9 cellular contexts compared by ENCODE assay signal in genomic region chr6:31971279-31971992, GRCh38. TPM values are rescaled to one million over a fixed set of nuclear protein-coding genes. Genes with fewer than 3 reads are reported as not detected.
DNase-seq lines count a peak whose midpoint lies in the region; ATAC-seq, FAIRE-seq and TF ChIP-seq lines count a peak whose summit lies in the region.
"Had no signal": no experiment of that assay in that cellular context is flagged by ENCODE, and none has a peak within 500 bp of the region (broad histone marks: within the 10 kb centered on the region; RNA-seq: fewer than 3 reads in every experiment).

No MANE protein-coding gene starts in this region.

- POLR2A ChIA-PET in RWPE1 (lab: Yijun Ruan, JAX; ENCODE audit: low non-redundant PET) = interaction anchor here (1.3 kb wide), 1 partner anchor 12 kb away, joined by 6 read pairs; the partner anchor contains the start of genes NELFE and SKIC2

- H3K27ac ChIP-seq in RWPE1 (peak overlapping the region; percentile 97), esophagus muscularis mucosa (replicated peaks in 1 of 4) (peak overlapping the region; percentile 92 to 97 (median 95)), osteoblast (ENCODE audit: low read depth, low read length) (peak overlapping the region; percentile 99)

- DNase-seq in GM12892 (ENCODE audit: insufficient read length) = peak; percentile 29
- no peak for DNase-seq in RWPE1 (ENCODE audit: low spot score)
- no peak for DNase-seq in esophagus muscularis mucosa (ENCODE audit: extremely low spot score)
- DNase-seq in osteoblast (ENCODE audit: insufficient read length, low spot score, missing footprints) = no peak
- no peak for DNase-seq in HUDEP-2 (lab: John Stamatoyannopoulos, UW; ENCODE audit: unreplicated experiment in 76 of 76)
- no peak for DNase-seq in GM03348 (ENCODE audit: low spot score)

- intact Hi-C loops in esophagus muscularis mucosa (cut with DNase I) = no loop called here

- H3K4me1 ChIP-seq in esophagus muscularis mucosa (peaks cover 21 to 48% (median 34%) of the 10 kb centered on the region in 4 donors), osteoblast (ENCODE audit: insufficient read depth, low read length) (peaks cover 32% of the 10 kb centered on the region)

- no peak for FAIRE-seq in GM12892 (lab: Jason Lieb, UNC)

- H3K9me3 ChIP-seq in esophagus muscularis mucosa (no peaks in the 10 kb centered on the region), osteoblast (ENCODE audit: low read depth, low read length) (no peaks in the 10 kb centered on the region)

- no peak for TF ChIP-seq EP300 in esophagus muscularis mucosa (IDR thresholded peaks at IDR 0.05)

- H3K36me3 ChIP-seq in esophagus muscularis mucosa = peaks cover 7 to 49% (median 47%) of the 10 kb centered on the region in 4 donors
- peaks cover 38% of the 10 kb centered on the region for H3K36me3 ChIP-seq in osteoblast (ENCODE audit: insufficient read depth, low read length)

- TF ChIP-seq POLR2A in GM12892 (IDR thresholded peaks at IDR 0.05; ENCODE audit: low read depth, low read length) (no peak; the same call in 1 of the 2 replicates), esophagus muscularis mucosa (IDR thresholded peaks at IDR 0.05; ENCODE audit: low read depth) (no peak)

- peaks cover 4% of the 10 kb centered on the region for H4K20me1 ChIP-seq in osteoblast (ENCODE audit: insufficient read depth, low read length)

- H3K4me3 ChIP-seq in esophagus muscularis mucosa = peak overlapping the region; percentile 58 to 88 (median 78)
- peak overlapping the region; percentile 91 for H3K4me3 ChIP-seq in osteoblast (ENCODE audit: insufficient read depth, low read length)

- CTCF ChIA-PET in RWPE1 (lab: Yijun Ruan, JAX) = interaction anchor here (0.5 to 1.2 kb wide), 2 partner anchors 19 to 319 kb away, joined by 3 to 5 read pairs; partner anchors contain the start of gene BAG6

- H3K79me2 ChIP-seq in osteoblast (ENCODE audit: insufficient read depth, low read length) = peaks cover 59% of the 10 kb centered on the region

- no peak for ATAC-seq in HG02763 (IDR thresholded peaks at IDR 0.05; ENCODE audit: unreplicated experiment)
- ATAC-seq in GM21825 (IDR thresholded peaks at IDR 0.05; ENCODE audit: unreplicated experiment) = no peak

- WGBS in esophagus muscularis mucosa = 32% methylated on average over 24 of the region's 29 CpGs

- H3K27me3 ChIP-seq in esophagus muscularis mucosa (no peaks in the 10 kb centered on the region), osteoblast (ENCODE audit: insufficient read depth, low read length) (no peaks in the 10 kb centered on the region)

- TF ChIP-seq CTCF in RWPE1 (conservative IDR thresholded peaks at IDR 0.05; ENCODE audit: low read depth) = no peak
- no peak for TF ChIP-seq CTCF in esophagus muscularis mucosa (IDR thresholded peaks at IDR 0.05)
- no peak for TF ChIP-seq CTCF in osteoblast (IDR thresholded peaks at IDR 0.05; ENCODE audit: extremely low read depth, low read depth, low read length)

- H2AFZ ChIP-seq in osteoblast (ENCODE audit: low read length) = peak overlapping the region; percentile 88

- peak overlapping the region; percentile 93 for H3K4me2 ChIP-seq in osteoblast (ENCODE audit: insufficient read depth, low read length)

RNA-seq across cellular contexts. Expression of gene DXO, which starts 0.5 kb away (rescaled TPM):
- polyA plus RNA-seq in GM12892 (2012; ENCODE audit: missing spikeins) = 14.0 TPM
- total RNA-seq in esophagus muscularis mucosa (10 to 100 TPM; 12.9 to 18.4 (median 15.9) TPM), osteoblast (16.8 and 18.1 TPM in 2 replicates)

RNA-seq across cellular contexts. Expression of gene C4A, which starts 10.4 kb away (rescaled TPM):
- polyA plus RNA-seq in GM12892 (2012; ENCODE audit: missing spikeins) = 1.8 TPM
- total RNA-seq in esophagus muscularis mucosa = 100 to 1,000 TPM in 2 of 4 donors, 10 to 100 TPM in 2; 31.6 to 187 (median 98.2) TPM
- total RNA-seq in osteoblast = 7.2 and 8.3 TPM in 2 replicates

RNA-seq across cellular contexts. Expression of gene SKIC2, which starts 12.5 kb away (rescaled TPM):
- 44.8 TPM for polyA plus RNA-seq in GM12892 (2012; ENCODE audit: missing spikeins)
- total RNA-seq in esophagus muscularis mucosa = 10 to 100 TPM; 23.3 to 33.2 (median 28.5) TPM
- 42.0 and 46.0 TPM in 2 replicates for total RNA-seq in osteoblast

RNA-seq across cellular contexts. Expression of gene NELFE, which starts 12.7 kb away (rescaled TPM):
- 51.4 TPM for polyA plus RNA-seq in GM12892 (2012; ENCODE audit: missing spikeins)
- total RNA-seq in esophagus muscularis mucosa = 10 to 100 TPM; 79.3 to 81.7 (median 81.1) TPM
- total RNA-seq in osteoblast = 86.5 and 95.8 TPM in 2 replicates

RNA-seq across cellular contexts. Expression of gene CFB, which starts 25.5 kb away (rescaled TPM):
- polyA plus RNA-seq in GM12892 (2012; ENCODE audit: missing spikeins) = 1.4 TPM
- total RNA-seq in esophagus muscularis mucosa (10 to 100 TPM; 11.6 to 28.7 (median 12.7) TPM), osteoblast (16.5 and 26.8 TPM in 2 replicates)
- total RNA-seq: T-helper 2 cell treated with Interferon-gamma antibody and Interleukin-4, amounts not matched to agents 100 ng/mL and 5 ng/mL, for 36 hours had no signal
